ENCODE assay signal across 2 cellular contexts in the genomic region with DNA sequence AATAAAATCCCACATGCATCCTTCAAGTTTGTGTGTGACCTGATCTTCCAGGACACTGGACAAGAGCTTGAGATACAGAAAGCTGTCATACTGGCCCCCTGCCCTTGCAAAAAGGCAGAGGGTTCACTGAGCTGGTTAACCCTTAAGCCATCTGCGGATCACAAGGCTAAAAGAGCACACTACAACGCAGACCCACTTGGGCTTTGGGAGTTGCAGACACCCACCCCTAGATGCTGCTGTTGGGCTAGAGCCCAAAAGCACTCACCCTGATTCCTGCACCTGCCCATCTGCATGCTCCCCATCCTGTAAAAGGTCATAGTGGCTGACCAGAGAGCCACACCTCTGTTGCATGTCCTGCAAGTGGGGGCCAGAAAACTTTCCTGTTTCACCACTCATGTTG.
TF ChIP-seq lines count a peak whose summit lies in the region.

No MANE protein-coding gene starts in this region.

TF ChIP-seq in GM23338, 12 proteins besides CTCF, POLR2A, EP300 and RAD21 (continues in another document):
- TF ChIP-seq JUNB (IDR thresholded peaks at IDR 0.05; ENCODE audit: unreplicated experiment): no peak
- no peak for TF ChIP-seq ZNF114 (CRISPR knock-in tag; IDR thresholded peaks at IDR 0.05)
- no peak for TF ChIP-seq CREB1 (CRISPR knock-in tag; IDR thresholded peaks at IDR 0.05; ENCODE audit: low read depth)
- TF ChIP-seq POLR2AphosphoS5 (IDR thresholded peaks at IDR 0.05; ENCODE audit: low read depth): no peak
- TF ChIP-seq, protein P1, sequence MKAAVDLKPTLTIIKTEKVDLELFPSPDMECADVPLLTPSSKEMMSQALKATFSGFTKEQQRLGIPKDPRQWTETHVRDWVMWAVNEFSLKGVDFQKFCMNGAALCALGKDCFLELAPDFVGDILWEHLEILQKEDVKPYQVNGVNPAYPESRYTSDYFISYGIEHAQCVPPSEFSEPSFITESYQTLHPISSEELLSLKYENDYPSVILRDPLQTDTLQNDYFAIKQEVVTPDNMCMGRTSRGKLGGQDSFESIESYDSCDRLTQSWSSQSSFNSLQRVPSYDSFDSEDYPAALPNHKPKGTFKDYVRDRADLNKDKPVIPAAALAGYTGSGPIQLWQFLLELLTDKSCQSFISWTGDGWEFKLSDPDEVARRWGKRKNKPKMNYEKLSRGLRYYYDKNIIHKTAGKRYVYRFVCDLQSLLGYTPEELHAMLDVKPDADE (IDR thresholded peaks at IDR 0.05): no peak
- no peak for TF ChIP-seq NANOG (IDR thresholded peaks at IDR 0.05; ENCODE audit: borderline replicate concordance)
- TF ChIP-seq, protein P2, sequence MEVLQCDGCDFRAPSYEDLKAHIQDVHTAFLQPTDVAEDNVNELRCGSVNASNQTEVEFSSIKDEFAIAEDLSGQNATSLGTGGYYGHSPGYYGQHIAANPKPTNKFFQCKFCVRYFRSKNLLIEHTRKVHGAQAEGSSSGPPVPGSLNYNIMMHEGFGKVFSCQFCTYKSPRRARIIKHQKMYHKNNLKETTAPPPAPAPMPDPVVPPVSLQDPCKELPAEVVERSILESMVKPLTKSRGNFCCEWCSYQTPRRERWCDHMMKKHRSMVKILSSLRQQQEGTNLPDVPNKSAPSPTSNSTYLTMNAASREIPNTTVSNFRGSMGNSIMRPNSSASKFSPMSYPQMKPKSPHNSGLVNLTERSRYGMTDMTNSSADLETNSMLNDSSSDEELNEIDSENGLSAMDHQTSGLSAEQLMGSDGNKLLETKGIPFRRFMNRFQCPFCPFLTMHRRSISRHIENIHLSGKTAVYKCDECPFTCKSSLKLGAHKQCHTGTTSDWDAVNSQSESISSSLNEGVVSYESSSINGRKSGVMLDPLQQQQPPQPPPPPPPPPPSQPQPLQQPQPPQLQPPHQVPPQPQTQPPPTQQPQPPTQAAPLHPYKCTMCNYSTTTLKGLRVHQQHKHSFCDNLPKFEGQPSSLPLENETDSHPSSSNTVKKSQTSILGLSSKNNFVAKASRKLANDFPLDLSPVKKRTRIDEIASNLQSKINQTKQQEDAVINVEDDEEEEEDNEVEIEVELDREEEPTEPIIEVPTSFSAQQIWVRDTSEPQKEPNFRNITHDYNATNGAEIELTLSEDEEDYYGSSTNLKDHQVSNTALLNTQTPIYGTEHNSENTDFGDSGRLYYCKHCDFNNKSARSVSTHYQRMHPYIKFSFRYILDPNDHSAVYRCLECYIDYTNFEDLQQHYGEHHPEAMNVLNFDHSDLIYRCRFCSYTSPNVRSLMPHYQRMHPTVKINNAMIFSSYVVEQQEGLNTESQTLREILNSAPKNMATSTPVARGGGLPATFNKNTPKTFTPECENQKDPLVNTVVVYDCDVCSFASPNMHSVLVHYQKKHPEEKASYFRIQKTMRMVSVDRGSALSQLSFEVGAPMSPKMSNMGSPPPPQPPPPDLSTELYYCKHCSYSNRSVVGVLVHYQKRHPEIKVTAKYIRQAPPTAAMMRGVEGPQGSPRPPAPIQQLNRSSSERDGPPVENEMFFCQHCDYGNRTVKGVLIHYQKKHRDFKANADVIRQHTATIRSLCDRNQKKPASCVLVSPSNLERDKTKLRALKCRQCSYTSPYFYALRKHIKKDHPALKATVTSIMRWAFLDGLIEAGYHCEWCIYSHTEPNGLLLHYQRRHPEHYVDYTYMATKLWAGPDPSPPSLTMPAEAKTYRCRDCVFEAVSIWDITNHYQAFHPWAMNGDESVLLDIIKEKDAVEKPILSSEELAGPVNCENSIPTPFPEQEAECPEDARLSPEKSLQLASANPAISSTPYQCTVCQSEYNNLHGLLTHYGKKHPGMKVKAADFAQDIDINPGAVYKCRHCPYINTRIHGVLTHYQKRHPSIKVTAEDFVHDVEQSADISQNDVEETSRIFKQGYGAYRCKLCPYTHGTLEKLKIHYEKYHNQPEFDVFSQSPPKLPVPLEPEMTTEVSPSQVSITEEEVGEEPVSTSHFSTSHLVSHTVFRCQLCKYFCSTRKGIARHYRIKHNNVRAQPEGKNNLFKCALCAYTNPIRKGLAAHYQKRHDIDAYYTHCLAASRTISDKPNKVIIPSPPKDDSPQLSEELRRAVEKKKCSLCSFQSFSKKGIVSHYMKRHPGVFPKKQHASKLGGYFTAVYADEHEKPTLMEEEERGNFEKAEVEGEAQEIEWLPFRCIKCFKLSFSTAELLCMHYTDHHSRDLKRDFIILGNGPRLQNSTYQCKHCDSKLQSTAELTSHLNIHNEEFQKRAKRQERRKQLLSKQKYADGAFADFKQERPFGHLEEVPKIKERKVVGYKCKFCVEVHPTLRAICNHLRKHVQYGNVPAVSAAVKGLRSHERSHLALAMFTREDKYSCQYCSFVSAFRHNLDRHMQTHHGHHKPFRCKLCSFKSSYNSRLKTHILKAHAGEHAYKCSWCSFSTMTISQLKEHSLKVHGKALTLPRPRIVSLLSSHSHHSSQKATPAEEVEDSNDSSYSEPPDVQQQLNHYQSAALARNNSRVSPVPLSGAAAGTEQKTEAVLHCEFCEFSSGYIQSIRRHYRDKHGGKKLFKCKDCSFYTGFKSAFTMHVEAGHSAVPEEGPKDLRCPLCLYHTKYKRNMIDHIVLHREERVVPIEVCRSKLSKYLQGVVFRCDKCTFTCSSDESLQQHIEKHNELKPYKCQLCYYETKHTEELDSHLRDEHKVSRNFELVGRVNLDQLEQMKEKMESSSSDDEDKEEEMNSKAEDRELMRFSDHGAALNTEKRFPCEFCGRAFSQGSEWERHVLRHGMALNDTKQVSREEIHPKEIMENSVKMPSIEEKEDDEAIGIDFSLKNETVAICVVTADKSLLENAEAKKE (CRISPR knock-in tag; IDR thresholded peaks at IDR 0.05): no peak
- TF ChIP-seq EZH2phosphoT487 (IDR thresholded peaks at IDR 0.05; ENCODE audit: unreplicated experiment): no peak
- TF ChIP-seq EZH2 (IDR thresholded peaks at IDR 0.05; ENCODE audit: low read depth, unreplicated experiment): no peak
- TF ChIP-seq, protein P3, sequence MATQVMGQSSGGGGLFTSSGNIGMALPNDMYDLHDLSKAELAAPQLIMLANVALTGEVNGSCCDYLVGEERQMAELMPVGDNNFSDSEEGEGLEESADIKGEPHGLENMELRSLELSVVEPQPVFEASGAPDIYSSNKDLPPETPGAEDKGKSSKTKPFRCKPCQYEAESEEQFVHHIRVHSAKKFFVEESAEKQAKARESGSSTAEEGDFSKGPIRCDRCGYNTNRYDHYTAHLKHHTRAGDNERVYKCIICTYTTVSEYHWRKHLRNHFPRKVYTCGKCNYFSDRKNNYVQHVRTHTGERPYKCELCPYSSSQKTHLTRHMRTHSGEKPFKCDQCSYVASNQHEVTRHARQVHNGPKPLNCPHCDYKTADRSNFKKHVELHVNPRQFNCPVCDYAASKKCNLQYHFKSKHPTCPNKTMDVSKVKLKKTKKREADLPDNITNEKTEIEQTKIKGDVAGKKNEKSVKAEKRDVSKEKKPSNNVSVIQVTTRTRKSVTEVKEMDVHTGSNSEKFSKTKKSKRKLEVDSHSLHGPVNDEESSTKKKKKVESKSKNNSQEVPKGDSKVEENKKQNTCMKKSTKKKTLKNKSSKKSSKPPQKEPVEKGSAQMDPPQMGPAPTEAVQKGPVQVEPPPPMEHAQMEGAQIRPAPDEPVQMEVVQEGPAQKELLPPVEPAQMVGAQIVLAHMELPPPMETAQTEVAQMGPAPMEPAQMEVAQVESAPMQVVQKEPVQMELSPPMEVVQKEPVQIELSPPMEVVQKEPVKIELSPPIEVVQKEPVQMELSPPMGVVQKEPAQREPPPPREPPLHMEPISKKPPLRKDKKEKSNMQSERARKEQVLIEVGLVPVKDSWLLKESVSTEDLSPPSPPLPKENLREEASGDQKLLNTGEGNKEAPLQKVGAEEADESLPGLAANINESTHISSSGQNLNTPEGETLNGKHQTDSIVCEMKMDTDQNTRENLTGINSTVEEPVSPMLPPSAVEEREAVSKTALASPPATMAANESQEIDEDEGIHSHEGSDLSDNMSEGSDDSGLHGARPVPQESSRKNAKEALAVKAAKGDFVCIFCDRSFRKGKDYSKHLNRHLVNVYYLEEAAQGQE (IDR thresholded peaks at IDR 0.05; ENCODE audit: unreplicated experiment): no peak

TF ChIP-seq in K562, 482 proteins besides CTCF, POLR2A, EP300 and RAD21:
- TF ChIP-seq HNRNPLL (IDR thresholded peaks at IDR 0.05; ENCODE audit: low read depth, low read length, poor library complexity, severe bottlenecking) (peak; percentile 71), ZNF253 (CRISPR knock-in tag; conservative IDR thresholded peaks at IDR 0.05) (no peak), DNMT1 (IDR thresholded peaks at IDR 0.05) (no peak), NUFIP1 (IDR thresholded peaks at IDR 0.05; ENCODE audit: partially characterized antibody) (no peak), MBD2 (IDR thresholded peaks at IDR 0.05; ENCODE audit: borderline replicate concordance, low read depth) (no peak), FOXK2 (conservative IDR thresholded peaks at IDR 0.05 in 1 of 2, IDR thresholded peaks at IDR 0.05 in 1 of 2; ENCODE audit: low read depth in 2 of 2) (no peak), KAT7 (CRISPR knock-in tag; IDR thresholded peaks at IDR 0.05; ENCODE audit: borderline replicate concordance) (no peak)
- TF ChIP-seq, protein P4, sequence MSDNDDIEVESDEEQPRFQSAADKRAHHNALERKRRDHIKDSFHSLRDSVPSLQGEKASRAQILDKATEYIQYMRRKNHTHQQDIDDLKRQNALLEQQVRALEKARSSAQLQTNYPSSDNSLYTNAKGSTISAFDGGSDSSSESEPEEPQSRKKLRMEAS (CRISPR knock-in tag; IDR thresholded peaks at IDR 0.05): no peak
